Comparison of ENCODE assay signal across 24 cellular contexts in genomic region chr10:12954866-12955265, GRCh38.
"Had no signal": no experiment of that assay in that cellular context is flagged by ENCODE, and none has a peak within 500 bp of the region (broad histone marks: within the 10 kb centered on the region; RNA-seq: fewer than 3 reads in every experiment).

No MANE protein-coding gene starts in this region.

- H3K27me3 Mint-ChIP-seq: dendritic cell treated with granulocyte-macrophage colony-stimulating factor and Interleukin-4, amounts not matched to agents 40 ng/mL and 50 ng/mL, for 4 days; stimulated activated naive CD8-positive, alpha-beta T cell treated with anti-CD3 and anti-CD28 coated beads, Interleukin-15, amount 100 ng/mL, for 72 hours had no signal

- DNase-seq: activated B cell treated with CpG ODN at 0.5 μM for 24 hours; activated CD4-positive, alpha-beta T cell treated with anti-CD3 and anti-CD28 coated beads for 36 hours; activated CD4-positive, alpha-beta T cell treated with anti-CD3 and anti-CD28 coated beads, Interleukin-2, amount 50 U/mL, for 4 hours; activated effector memory CD4-positive, alpha-beta T cell treated with anti-CD3 and anti-CD28 coated beads, Interleukin-2, amount 50 U/mL, for 16 hours; activated naive CD4-positive, alpha-beta T cell treated with anti-CD3 and anti-CD28 coated beads, Interleukin-2, amount 10 ng/mL, durations not matched to agents 7 days and 5 days; body of pancreas; effector memory CD4-positive, alpha-beta T cell; foreskin melanocyte; kidney glomerular epithelial cell; left lung; ovary; stimulated activated CD4-positive, alpha-beta T cell treated with anti-CD3 and anti-CD28 coated beads, Interleukin-12 subunit alpha, Interleukin-12 subunit beta, amount 100 ng/mL, for 4 hours; stimulated activated CD4-positive, alpha-beta T cell treated with anti-CD3 and anti-CD28 coated beads, Interleukin-4, amount 100 ng/mL, for 4 hours; stimulated activated naive CD8-positive, alpha-beta T cell treated with anti-CD3 and anti-CD28 coated beads, Interleukin-15, amount 100 ng/mL, for 72 hours; T1000; transverse colon had no signal

- H3K9me3 ChIP-seq: body of pancreas, neutrophil, ovary, prostate gland, suprapubic skin, transverse colon had no signal

- H3K36me3 ChIP-seq: left lung, neutrophil, ovary, prostate gland, suprapubic skin, transverse colon had no signal

- H3K27ac Mint-ChIP-seq: activated B cell treated with CpG ODN at 0.5 μM for 24 hours; activated CD4-positive, alpha-beta T cell treated with anti-CD3 and anti-CD28 coated beads for 36 hours; activated naive CD4-positive, alpha-beta T cell treated with anti-CD3 and anti-CD28 coated beads, Interleukin-2, amount 10 ng/mL, durations not matched to agents 7 days and 5 days; dendritic cell treated with granulocyte-macrophage colony-stimulating factor and Interleukin-4, amounts not matched to agents 40 ng/mL and 50 ng/mL, for 4 days; mesothelial cell of epicardium; nephron; stimulated activated naive CD8-positive, alpha-beta T cell treated with anti-CD3 and anti-CD28 coated beads, Interleukin-15, amount 100 ng/mL, for 72 hours; T-helper 1 cell treated with Interleukin-12 subunit alpha and Interleukin-12 subunit beta and Interleukin-4 antibody, amounts not matched to agents 30 μg/mL and 1 μg/mL, for 36 hours had no signal

- H3K4me1 ChIP-seq: body of pancreas, left lung, prostate gland, suprapubic skin had no signal

- FAIRE-seq: urothelium cell line had no signal

- H3K4me3 Mint-ChIP-seq: activated B cell treated with CpG ODN at 0.5 μM for 24 hours; activated CD4-positive, alpha-beta T cell treated with anti-CD3 and anti-CD28 coated beads for 36 hours; activated naive CD4-positive, alpha-beta T cell treated with anti-CD3 and anti-CD28 coated beads, Interleukin-2, amount 10 ng/mL, durations not matched to agents 7 days and 5 days; dendritic cell treated with granulocyte-macrophage colony-stimulating factor and Interleukin-4, amounts not matched to agents 40 ng/mL and 50 ng/mL, for 4 days; mesothelial cell of epicardium; nephron; stimulated activated naive CD8-positive, alpha-beta T cell treated with anti-CD3 and anti-CD28 coated beads, Interleukin-15, amount 100 ng/mL, for 72 hours; T-helper 1 cell treated with Interleukin-12 subunit alpha and Interleukin-12 subunit beta and Interleukin-4 antibody, amounts not matched to agents 30 μg/mL and 1 μg/mL, for 36 hours had no signal

- H3K36me3 Mint-ChIP-seq: activated naive CD4-positive, alpha-beta T cell treated with anti-CD3 and anti-CD28 coated beads, Interleukin-2, amount 10 ng/mL, durations not matched to agents 7 days and 5 days had no signal

- H3K27ac ChIP-seq: body of pancreas, left lung, neutrophil, ovary, prostate gland, suprapubic skin, transverse colon had no signal

- H3K4me3 ChIP-seq: body of pancreas, left lung, ovary, prostate gland, suprapubic skin, transverse colon had no signal

- H3K4me1 Mint-ChIP-seq: activated B cell treated with CpG ODN at 0.5 μM for 24 hours; activated CD4-positive, alpha-beta T cell treated with anti-CD3 and anti-CD28 coated beads for 36 hours; activated naive CD4-positive, alpha-beta T cell treated with anti-CD3 and anti-CD28 coated beads, Interleukin-2, amount 10 ng/mL, durations not matched to agents 7 days and 5 days; stimulated activated naive CD8-positive, alpha-beta T cell treated with anti-CD3 and anti-CD28 coated beads, Interleukin-15, amount 100 ng/mL, for 72 hours had no signal

- ATAC-seq: activated CD4-positive, alpha-beta T cell treated with anti-CD3 and anti-CD28 coated beads for 36 hours; body of pancreas; left lung; stimulated activated naive CD8-positive, alpha-beta T cell treated with anti-CD3 and anti-CD28 coated beads, Interleukin-15, amount 100 ng/mL, for 72 hours had no signal

- H3K27me3 ChIP-seq: body of pancreas, left lung, neutrophil, ovary, suprapubic skin, transverse colon had no signal
